Comparison of ENCODE assay signal across 1 cellular context in genomic region chr6:48102476-48103195, GRCh38.
A peak's percentile ranks its signal among the peaks of the same experiment; 100 is the strongest.
TF ChIP-seq lines count a peak whose summit lies in the region.
"Not testable (repeated sequence)": the region's sequence is repeated elsewhere in the genome, so short reads cannot be mapped to it uniquely, and the experiment has no call there.

No MANE protein-coding gene starts in this region.

TF ChIP-seq in HepG2, 621 proteins besides CTCF, POLR2A, EP300 and RAD21 (continued from another document and continues in another):
- TF ChIP-seq AKAP8 (CRISPR knock-in tag; IDR thresholded peaks at IDR 0.05): 0 out of 2 replicates have a peak, but pooled peaks have one; percentile 4
- TF ChIP-seq ZNF232 (CRISPR knock-in tag; IDR thresholded peaks at IDR 0.05; ENCODE audit: borderline replicate concordance): 0 out of 2 replicates have a peak, but pooled peaks have one; percentile 25
- TF ChIP-seq FOSL2 (CRISPR knock-in tag; IDR thresholded peaks at IDR 0.05): peak; percentile 33
- TF ChIP-seq IKZF5 (CRISPR knock-in tag; IDR thresholded peaks at IDR 0.05): peak; percentile 79; the same call in 1 of the 2 replicates
- peak; percentile 83 for TF ChIP-seq HIC2 (CRISPR knock-in tag; IDR thresholded peaks at IDR 0.05; ENCODE audit: low read depth)
- 0 out of 2 replicates have a peak, but pooled peaks have one; percentile 53 for TF ChIP-seq KDM3A (CRISPR knock-in tag; IDR thresholded peaks at IDR 0.05; ENCODE audit: low read depth)
- TF ChIP-seq KLF16 (CRISPR knock-in tag; IDR thresholded peaks at IDR 0.05): peak in 1 of 2 experiments; percentile 52; a peak in 1 of 4 replicates
- peak; percentile 80; the same call in 1 of the 2 replicates for TF ChIP-seq ZNF598 (CRISPR knock-in tag; IDR thresholded peaks at IDR 0.05; ENCODE audit: borderline replicate concordance)
- TF ChIP-seq ZNF710 (CRISPR knock-in tag; IDR thresholded peaks at IDR 0.05; ENCODE audit: borderline replicate concordance): peak; percentile 76; the same call in 1 of the 2 replicates
- not testable (repeated sequence) for TF ChIP-seq SOX13, ATF7, SOX6 (IDR thresholded peaks at IDR 0.05)
- peak in 1 of 2 experiments; percentile 84; a peak in 2 of 4 replicates for TF ChIP-seq SOX13 (CRISPR knock-in tag; conservative IDR thresholded peaks at IDR 0.05 in 1 of 2, IDR thresholded peaks at IDR 0.05 in 1 of 2)
- peak; percentile 81; the same call in 1 of the 2 replicates for TF ChIP-seq ZNF317 (CRISPR knock-in tag; IDR thresholded peaks at IDR 0.05)
- peak; percentile 66 for TF ChIP-seq NCOA2 (CRISPR knock-in tag; IDR thresholded peaks at IDR 0.05)
- peak; percentile 87 for TF ChIP-seq ZNF609 (CRISPR knock-in tag; IDR thresholded peaks at IDR 0.05; ENCODE audit: borderline replicate concordance)
- peak; percentile 42; the same call in 1 of the 2 replicates for TF ChIP-seq ZNF44 (CRISPR knock-in tag; IDR thresholded peaks at IDR 0.05)
- TF ChIP-seq ATF7 (CRISPR knock-in tag; IDR thresholded peaks at IDR 0.05): 0 out of 2 replicates have a peak, but pooled peaks have one; percentile 36
- peak; percentile 79; the same call in 1 of the 2 replicates for TF ChIP-seq ZNF580 (CRISPR knock-in tag; IDR thresholded peaks at IDR 0.05; ENCODE audit: borderline replicate concordance, low read depth)
- TF ChIP-seq ZNF431 (CRISPR knock-in tag; IDR thresholded peaks at IDR 0.05; ENCODE audit: borderline replicate concordance, low read depth): peak; percentile 96
- TF ChIP-seq SOX6 (CRISPR knock-in tag; IDR thresholded peaks at IDR 0.05): peak; percentile 92
- 0 out of 2 replicates have a peak, but pooled peaks have one; percentile 13 for TF ChIP-seq FOXP1 (IDR thresholded peaks at IDR 0.05)
- peak; percentile 80 for TF ChIP-seq FOXP1 (CRISPR knock-in tag; IDR thresholded peaks at IDR 0.05)
- peak; percentile 92; the same call in 1 of the 2 replicates for TF ChIP-seq HNF1B (CRISPR knock-in tag; IDR thresholded peaks at IDR 0.05)
- 0 out of 2 replicates have a peak, but pooled peaks have one; percentile 73 for TF ChIP-seq ZBTB4 (CRISPR knock-in tag; IDR thresholded peaks at IDR 0.05; ENCODE audit: borderline replicate concordance)
- TF ChIP-seq ELF3 (CRISPR knock-in tag; IDR thresholded peaks at IDR 0.05): peak; percentile 81
- peak; percentile 69; the same call in 1 of the 2 replicates for TF ChIP-seq ZNF280D (CRISPR knock-in tag; IDR thresholded peaks at IDR 0.05)
- TF ChIP-seq ZHX1 (CRISPR knock-in tag; IDR thresholded peaks at IDR 0.05; ENCODE audit: low read depth): 0 out of 2 replicates have a peak, but pooled peaks have one; percentile 44
- peak; percentile 78; the same call in 1 of the 2 replicates for TF ChIP-seq ZNF230 (CRISPR knock-in tag; IDR thresholded peaks at IDR 0.05)
